Comparison of ENCODE assay signal across 37 cellular contexts in genomic region chr12:28890664-28891063, GRCh38.
"Had no signal": no experiment of that assay in that cellular context is flagged by ENCODE, and none has a peak within 500 bp of the region (broad histone marks: within the 10 kb centered on the region; RNA-seq: fewer than 3 reads in every experiment).

No MANE protein-coding gene starts in this region.

- H3K36me3 Mint-ChIP-seq: activated CD4-positive, alpha-beta memory T cell treated with anti-CD3 and anti-CD28 coated beads for 36 hours; activated CD8-positive, alpha-beta memory T cell treated with anti-CD3 and anti-CD28 coated beads, Interleukin-2, amount 10 ng/mL, durations not matched to agents 7 days and 5 days; activated naive CD4-positive, alpha-beta T cell treated with anti-CD3 and anti-CD28 coated beads, Interleukin-2, amount 10 ng/mL, durations not matched to agents 7 days and 5 days; activated naive CD4-positive, alpha-beta T cell treated with anti-CD3 and anti-CD28 coated beads, Interleukin-2, amount 50 U/mL, for 24 hours; activated naive CD8-positive, alpha-beta T cell; activated naive CD8-positive, alpha-beta T cell treated with anti-CD3 and anti-CD28 coated beads, Interleukin-2, amount 10 ng/mL, durations not matched to agents 7 days and 5 days; brain had no signal

- DNase-seq: activated B cell treated with CpG ODN at 0.5 μM for 24 hours; activated CD4-positive, alpha-beta memory T cell treated with anti-CD3 and anti-CD28 coated beads for 36 hours; activated CD4-positive, alpha-beta T cell treated with anti-CD3 and anti-CD28 coated beads for 4 hours; activated CD4-positive, alpha-beta T cell treated with anti-CD3 and anti-CD28 coated beads, Interleukin-2, amount 10 ng/mL, durations not matched to agents 24 days and 14 days; activated CD4-positive, alpha-beta T cell treated with anti-CD3 and anti-CD28 coated beads, Interleukin-2, amount 50 U/mL, for 1 hour; activated CD4-positive, alpha-beta T cell treated with anti-CD3 and anti-CD28 coated beads, Interleukin-2, amount 50 U/mL, for 4 hours; activated CD4-positive, CD25-positive, alpha-beta regulatory T cell treated with anti-CD3 and anti-CD28 coated beads, Interleukin-2, amount 50 U/mL, for 72 hours; activated CD8-positive, alpha-beta memory T cell treated with anti-CD3 and anti-CD28 coated beads for 24 hours; activated CD8-positive, alpha-beta memory T cell treated with anti-CD3 and anti-CD28 coated beads, Interleukin-2, amount 10 ng/mL, durations not matched to agents 7 days and 5 days; activated CD8-positive, alpha-beta memory T cell treated with anti-CD3 and anti-CD28 coated beads, Interleukin-2, amount 50 U/mL, for 48 hours; activated CD8-positive, alpha-beta T cell treated with anti-CD3 and anti-CD28 coated beads for 36 hours; activated effector memory CD4-positive, alpha-beta T cell treated with Interleukin-2 at 50 U/mL for 16 hours; activated gamma-delta T cell; activated naive CD4-positive, alpha-beta T cell treated with anti-CD3 and anti-CD28 coated beads, Interleukin-2, amount 10 ng/mL, durations not matched to agents 7 days and 5 days; activated naive CD4-positive, alpha-beta T cell treated with Interleukin-2 at 50 U/mL for 16 hours; activated naive CD8-positive, alpha-beta T cell treated with anti-CD3 and anti-CD28 coated beads, Interleukin-2, amount 10 ng/mL, durations not matched to agents 7 days and 5 days; activated naive CD8-positive, alpha-beta T cell treated with anti-CD3 and anti-CD28 coated beads, Interleukin-2, amount 50 U/mL, for 24 hours; activated T-cell treated with anti-CD3 and anti-CD28 coated beads, Interleukin-2, amount 50 U/mL, for 24 hours; activated T-cell treated with anti-CD3 and anti-CD28 coated beads, Interleukin-2, amount 50 U/mL, for 48 hours; amygdala; anterior cingulate cortex; caudate nucleus; cerebellar nuclear complex; T-helper 2 cell; T-helper 9 cell had no signal

- H3K4me1 ChIP-seq: ascending aorta had no signal

- H3K4me1 Mint-ChIP-seq: activated B cell treated with CpG ODN at 0.5 μM for 24 hours; activated CD4-positive, alpha-beta T cell treated with anti-CD3 and anti-CD28 coated beads, Interleukin-2, amount 10 ng/mL, durations not matched to agents 24 days and 14 days; activated CD8-positive, alpha-beta memory T cell treated with anti-CD3 and anti-CD28 coated beads, Interleukin-2, amount 10 ng/mL, durations not matched to agents 7 days and 5 days; activated naive CD4-positive, alpha-beta T cell treated with anti-CD3 and anti-CD28 coated beads, Interleukin-2, amount 10 ng/mL, durations not matched to agents 7 days and 5 days; activated naive CD4-positive, alpha-beta T cell treated with anti-CD3 and anti-CD28 coated beads, Interleukin-2, amount 50 U/mL, for 24 hours; activated naive CD8-positive, alpha-beta T cell treated with anti-CD3 and anti-CD28 coated beads, Interleukin-2, amount 10 ng/mL, durations not matched to agents 7 days and 5 days; activated naive CD8-positive, alpha-beta T cell treated with anti-CD3 and anti-CD28 coated beads, Interleukin-2, amount 50 U/mL, for 24 hours; brain; central memory CD8-positive, alpha-beta T cell had no signal

- H3K4me3 ChIP-seq: ascending aorta, cardiac muscle cell had no signal

- FAIRE-seq: bronchial epithelial cell, TTC549 had no signal

- H3K4me3 Mint-ChIP-seq: activated B cell treated with CpG ODN at 0.5 μM for 24 hours; activated CD4-positive, alpha-beta memory T cell treated with anti-CD3 and anti-CD28 coated beads for 36 hours; activated CD4-positive, alpha-beta T cell treated with anti-CD3 and anti-CD28 coated beads, Interleukin-2, amount 10 ng/mL, durations not matched to agents 24 days and 14 days; activated CD8-positive, alpha-beta memory T cell treated with anti-CD3 and anti-CD28 coated beads, Interleukin-2, amount 10 ng/mL, durations not matched to agents 7 days and 5 days; activated CD8-positive, alpha-beta T cell treated with anti-CD3 and anti-CD28 coated beads for 36 hours; activated naive CD4-positive, alpha-beta T cell treated with anti-CD3 and anti-CD28 coated beads, Interleukin-2, amount 10 ng/mL, durations not matched to agents 7 days and 5 days; activated naive CD4-positive, alpha-beta T cell treated with anti-CD3 and anti-CD28 coated beads, Interleukin-2, amount 50 U/mL, for 24 hours; activated naive CD8-positive, alpha-beta T cell; activated naive CD8-positive, alpha-beta T cell treated with anti-CD3 and anti-CD28 coated beads, Interleukin-2, amount 10 ng/mL, durations not matched to agents 7 days and 5 days; activated naive CD8-positive, alpha-beta T cell treated with anti-CD3 and anti-CD28 coated beads, Interleukin-2, amount 50 U/mL, for 24 hours; activated T-cell treated with anti-CD3 and anti-CD28 coated beads, Interleukin-2, amount 50 U/mL, for 24 hours; brain; central memory CD8-positive, alpha-beta T cell; T-helper 1 cell treated with Interleukin-12 subunit alpha and Interleukin-12 subunit beta and Interleukin-4 antibody, amounts not matched to agents 30 μg/mL and 1 μg/mL, for 36 hours; T-helper 2 cell treated with Interferon-gamma antibody and Interleukin-4, amounts not matched to agents 5 μg/mL and 100 μg/mL, for 36 hours had no signal

- H3K36me3 ChIP-seq: ascending aorta, cardiac muscle cell had no signal

- H3K27ac Mint-ChIP-seq: activated B cell treated with CpG ODN at 0.5 μM for 24 hours; activated CD4-positive, alpha-beta memory T cell treated with anti-CD3 and anti-CD28 coated beads for 36 hours; activated CD4-positive, alpha-beta T cell treated with anti-CD3 and anti-CD28 coated beads, Interleukin-2, amount 10 ng/mL, durations not matched to agents 24 days and 14 days; activated CD8-positive, alpha-beta memory T cell treated with anti-CD3 and anti-CD28 coated beads, Interleukin-2, amount 10 ng/mL, durations not matched to agents 7 days and 5 days; activated CD8-positive, alpha-beta T cell treated with anti-CD3 and anti-CD28 coated beads for 36 hours; activated naive CD4-positive, alpha-beta T cell treated with anti-CD3 and anti-CD28 coated beads, Interleukin-2, amount 10 ng/mL, durations not matched to agents 7 days and 5 days; activated naive CD4-positive, alpha-beta T cell treated with anti-CD3 and anti-CD28 coated beads, Interleukin-2, amount 50 U/mL, for 24 hours; activated naive CD8-positive, alpha-beta T cell; activated naive CD8-positive, alpha-beta T cell treated with anti-CD3 and anti-CD28 coated beads, Interleukin-2, amount 10 ng/mL, durations not matched to agents 7 days and 5 days; activated naive CD8-positive, alpha-beta T cell treated with anti-CD3 and anti-CD28 coated beads, Interleukin-2, amount 50 U/mL, for 24 hours; activated T-cell treated with anti-CD3 and anti-CD28 coated beads, Interleukin-2, amount 50 U/mL, for 24 hours; activated T-helper 2 cell treated with anti-CD3 and anti-CD28 coated beads, Interferon-gamma antibody, Interleukin-2, Interleukin-4, amounts not matched to agents 10 μg/mL and 5 μg/mL and 100 μg/mL, durations not matched to agents 14 hours and 24 hours and 36 hours; T-helper 1 cell treated with Interleukin-12 subunit alpha and Interleukin-12 subunit beta and Interleukin-4 antibody, amounts not matched to agents 30 μg/mL and 1 μg/mL, for 36 hours; T-helper 2 cell treated with Interferon-gamma antibody and Interleukin-4, amounts not matched to agents 5 μg/mL and 100 μg/mL, for 36 hours had no signal

- H3K27ac ChIP-seq: ascending aorta, cardiac muscle cell, VCaP had no signal

- H3K27me3 Mint-ChIP-seq: activated B cell treated with CpG ODN at 0.5 μM for 24 hours; activated CD4-positive, alpha-beta memory T cell treated with anti-CD3 and anti-CD28 coated beads for 36 hours; activated CD4-positive, alpha-beta T cell treated with anti-CD3 and anti-CD28 coated beads, Interleukin-2, amount 10 ng/mL, durations not matched to agents 24 days and 14 days; activated CD8-positive, alpha-beta memory T cell treated with anti-CD3 and anti-CD28 coated beads, Interleukin-2, amount 10 ng/mL, durations not matched to agents 7 days and 5 days; activated naive CD4-positive, alpha-beta T cell treated with anti-CD3 and anti-CD28 coated beads, Interleukin-2, amount 10 ng/mL, durations not matched to agents 7 days and 5 days; activated naive CD8-positive, alpha-beta T cell treated with anti-CD3 and anti-CD28 coated beads, Interleukin-2, amount 10 ng/mL, durations not matched to agents 7 days and 5 days; activated naive CD8-positive, alpha-beta T cell treated with anti-CD3 and anti-CD28 coated beads, Interleukin-2, amount 50 U/mL, for 24 hours; activated T-cell treated with anti-CD3 and anti-CD28 coated beads, Interleukin-2, amount 50 U/mL, for 24 hours; central memory CD8-positive, alpha-beta T cell had no signal

- H3K9me3 ChIP-seq: ascending aorta had no signal

- H3K27me3 ChIP-seq: ascending aorta, cardiac muscle cell had no signal

- ATAC-seq: activated CD8-positive, alpha-beta memory T cell treated with anti-CD3 and anti-CD28 coated beads, Interleukin-2, amount 10 ng/mL, durations not matched to agents 7 days and 5 days; activated CD8-positive, alpha-beta T cell treated with anti-CD3 and anti-CD28 coated beads for 36 hours; activated naive CD8-positive, alpha-beta T cell treated with anti-CD3 and anti-CD28 coated beads, Interleukin-2, amount 50 U/mL, for 24 hours had no signal

- H3K9me3 Mint-ChIP-seq: activated B cell treated with CpG ODN at 0.5 μM for 24 hours; activated CD4-positive, alpha-beta memory T cell treated with anti-CD3 and anti-CD28 coated beads for 36 hours; activated CD4-positive, alpha-beta T cell treated with anti-CD3 and anti-CD28 coated beads, Interleukin-2, amount 10 ng/mL, durations not matched to agents 24 days and 14 days; activated CD8-positive, alpha-beta T cell treated with anti-CD3 and anti-CD28 coated beads for 36 hours; activated naive CD4-positive, alpha-beta T cell treated with anti-CD3 and anti-CD28 coated beads, Interleukin-2, amount 10 ng/mL, durations not matched to agents 7 days and 5 days; activated T-helper 2 cell treated with anti-CD3 and anti-CD28 coated beads, Interferon-gamma antibody, Interleukin-2, Interleukin-4, amounts not matched to agents 10 μg/mL and 5 μg/mL and 100 μg/mL, durations not matched to agents 14 hours and 24 hours and 36 hours; brain; central memory CD8-positive, alpha-beta T cell; T-helper 1 cell treated with Interleukin-12 subunit alpha and Interleukin-12 subunit beta and Interleukin-4 antibody, amounts not matched to agents 30 μg/mL and 1 μg/mL, for 36 hours; T-helper 2 cell treated with Interferon-gamma antibody and Interleukin-4, amounts not matched to agents 5 μg/mL and 100 μg/mL, for 36 hours had no signal
